ENCODE assay signal across 8 cellular contexts in genomic region chr3:100993309-100993708, GRCh38. TPM values are rescaled to one million over a fixed set of nuclear protein-coding genes. Genes with fewer than 3 reads are reported as not detected.
DNase-seq lines count a peak whose midpoint lies in the region; ATAC-seq, FAIRE-seq and TF ChIP-seq lines count a peak whose summit lies in the region.

A gene with protein sequence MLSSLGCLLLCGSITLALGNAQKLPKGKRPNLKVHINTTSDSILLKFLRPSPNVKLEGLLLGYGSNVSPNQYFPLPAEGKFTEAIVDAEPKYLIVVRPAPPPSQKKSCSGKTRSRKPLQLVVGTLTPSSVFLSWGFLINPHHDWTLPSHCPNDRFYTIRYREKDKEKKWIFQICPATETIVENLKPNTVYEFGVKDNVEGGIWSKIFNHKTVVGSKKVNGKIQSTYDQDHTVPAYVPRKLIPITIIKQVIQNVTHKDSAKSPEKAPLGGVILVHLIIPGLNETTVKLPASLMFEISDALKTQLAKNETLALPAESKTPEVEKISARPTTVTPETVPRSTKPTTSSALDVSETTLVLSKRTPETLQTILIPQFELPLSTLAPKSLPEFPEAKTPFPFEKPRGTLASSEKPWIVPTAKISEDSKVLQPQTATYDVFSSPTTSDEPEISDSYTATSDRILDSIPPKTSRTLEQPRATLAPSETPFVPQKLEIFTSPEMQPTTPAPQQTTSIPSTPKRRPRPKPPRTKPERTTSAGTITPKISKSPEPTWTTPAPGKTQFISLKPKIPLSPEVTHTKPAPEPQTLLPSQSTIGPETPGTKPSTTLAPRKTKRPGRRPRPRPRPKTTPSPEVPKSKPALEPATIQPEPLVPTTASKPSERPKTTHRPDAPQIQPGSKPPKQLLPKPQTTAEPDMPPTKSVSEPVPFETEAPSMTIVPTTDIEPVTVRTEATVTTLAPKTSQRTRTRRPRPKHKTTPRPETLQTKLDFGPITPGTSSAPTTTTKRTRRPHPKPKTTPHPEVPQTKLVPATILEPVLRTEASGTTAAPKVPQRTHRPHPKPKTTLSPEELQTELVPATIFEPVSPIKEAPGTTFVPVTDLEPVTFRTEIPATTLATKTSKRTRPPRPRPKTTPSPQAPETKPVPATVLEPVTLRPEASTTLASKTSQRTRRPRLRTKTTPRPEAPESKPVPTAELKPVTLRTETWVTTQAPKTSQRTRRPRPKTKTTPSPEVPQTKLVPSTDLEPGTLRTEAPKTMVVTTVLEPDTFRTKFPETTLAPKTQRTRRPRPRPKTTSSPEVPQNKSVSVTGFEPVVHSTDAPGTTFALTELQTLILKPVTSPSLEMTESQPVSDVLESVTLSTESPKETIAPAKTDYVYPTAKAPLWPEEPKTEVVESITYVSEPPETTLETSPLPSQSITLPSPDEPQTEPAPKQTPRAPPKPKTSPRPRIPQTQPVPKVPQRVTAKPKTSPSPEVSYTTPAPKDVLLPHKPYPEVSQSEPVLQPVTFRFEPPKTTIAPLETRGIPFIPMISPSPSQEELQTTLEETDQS (N-terminal part only) (minus strand): TSS chr3:100993421. CDS start chr3:100993384, 37 bp downstream.

- H3K36me3 ChIP-seq in bronchial epithelial cell (ENCODE audit: control insufficient read depth, insufficient read depth, low read length) = no peaks in the 10 kb centered on the region

- no peak for TF ChIP-seq CTCF in bronchial epithelial cell (IDR thresholded peaks at IDR 0.05; ENCODE audit: insufficient read depth, low read length, severe bottlenecking)

- no peak for TF ChIP-seq POLR2A in GM18505 (IDR thresholded peaks at IDR 0.05; ENCODE audit: borderline replicate concordance, extremely low read depth, insufficient read depth, insufficient read length)

- no peak within 1 kb of the TSS for H3K4me3 ChIP-seq in bronchial epithelial cell (ENCODE audit: low read depth, low read length)

- DNase-seq in activated T-cell treated with anti-CD3 and anti-CD28 coated beads for 48 hours (ENCODE audit: low read depth) (peak; percentile 7), activated T-cell treated with anti-CD3 and anti-CD28 coated beads for 4 hours (no peak), bronchial epithelial cell (ENCODE audit: low read depth) (peak; percentile 86), kidney tubule cell (ENCODE audit: low spot score) (peak; percentile 78), NCI-H510A (lab: John Stamatoyannopoulos, UW) (no peak), retina (no peak)
- DNase-seq in stimulated activated CD8-positive, alpha-beta memory T cell treated with anti-CD3 and anti-CD28 coated beads, Interleukin-4, amount 100 ng/mL, for 48 hours = peak; percentile 30

- FAIRE-seq in bronchial epithelial cell (lab: Jason Lieb, UNC) = no peak

- ATAC-seq in GM18505 (IDR thresholded peaks at IDR 0.05; ENCODE audit: unreplicated experiment) = no peak

- H3K27me3 ChIP-seq in bronchial epithelial cell (ENCODE audit: control insufficient read depth, insufficient read depth, low read length) = no peaks in the 10 kb centered on the region

RNA-seq across cellular contexts. Expression of the gene that starts here (rescaled TPM):
- total RNA-seq in bronchial epithelial cell = 0.53 and 0.77 TPM in 2 replicates

Comparison
In these comparisons a context has a peak if more than half of its experiments do, and no peak if none do; other contexts are left out.
1. DNase-seq: peak in activated T-cell treated with anti-CD3 and anti-CD28 coated beads for 48 hours (single experiment), kidney tubule cell (single experiment) and stimulated activated CD8-positive, alpha-beta memory T cell treated with anti-CD3 and anti-CD28 coated beads, Interleukin-4, amount 100 ng/mL, for 48 hours (single experiment); none in activated T-cell treated with anti-CD3 and anti-CD28 coated beads for 4 hours (single experiment), NCI-H510A (single experiment) and retina (single experiment).
2. Peak in DNase-seq in bronchial epithelial cell; RNA of the gene not detected or under 1 TPM.